ENCODE assay signal across 8 cellular contexts in the genomic region with DNA sequence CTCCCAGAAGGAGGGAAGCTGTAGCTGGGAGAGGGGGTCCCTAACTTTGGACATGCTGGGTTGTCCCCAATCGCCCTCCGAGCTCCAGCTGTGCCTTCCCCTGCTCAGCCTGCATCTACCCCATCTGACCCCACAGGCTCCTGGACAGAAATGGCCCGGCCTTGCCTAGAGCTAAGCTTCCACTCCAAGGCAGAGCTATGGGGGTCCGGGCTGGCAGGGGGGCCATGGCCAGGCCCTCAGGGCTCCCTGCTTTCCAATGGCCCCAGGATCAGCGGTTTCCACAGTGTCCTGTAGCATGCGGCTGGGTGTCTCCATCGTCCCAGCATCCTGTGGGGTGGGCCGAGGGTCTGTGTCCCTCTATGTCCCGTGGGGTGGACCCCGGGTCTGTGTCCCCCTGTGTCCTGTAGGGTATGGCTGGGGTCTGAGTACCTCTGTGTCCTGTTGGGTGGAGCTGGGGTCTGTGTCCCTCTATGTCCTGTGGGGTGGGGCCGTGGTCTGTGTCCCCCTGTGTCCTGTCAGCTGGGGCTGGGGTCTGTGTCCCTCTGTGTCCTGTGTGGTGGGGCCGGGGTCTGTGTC.
DNase-seq lines count a peak whose midpoint lies in the region; ATAC-seq and TF ChIP-seq lines count a peak whose summit lies in the region.

No MANE protein-coding gene starts in this region.

- no peak for ATAC-seq in GM21825 (IDR thresholded peaks at IDR 0.05; ENCODE audit: unreplicated experiment)

- peaks cover 12% of the 10 kb centered on the region for H3F3A ChIP-seq in smooth muscle cell (ENCODE audit: low read depth)

- no peak overlapping the region for H2AFZ ChIP-seq in smooth muscle cell (ENCODE audit: low read depth)

- no peaks in the 10 kb centered on the region for H4K20me1 ChIP-seq in smooth muscle cell (ENCODE audit: low read depth)

- H3K9me3 ChIP-seq in smooth muscle cell (replicated peaks; ENCODE audit: low read depth): no peaks in the 10 kb centered on the region

- H3K27me3 Mint-ChIP-seq in HFFc6 (ENCODE audit: insufficient read depth) (peaks cover 3% of the 10 kb centered on the region; the same call in 1 of the 2 replicates), immature natural killer cell (ENCODE audit: low read depth in 3 of 3) (peaks cover 2 to 13% (median 3%) of the 10 kb centered on the region in 3 donors)
- H3K27me3 Mint-ChIP-seq in activated T-helper 2 cell treated with anti-CD3 and anti-CD28 coated beads, Interferon-gamma antibody, Interleukin-2, Interleukin-4, amounts not matched to agents 10 μg/mL and 5 μg/mL and 100 μg/mL, durations not matched to agents 14 hours and 24 hours and 36 hours (ENCODE audit: low read depth): no peaks in the 10 kb centered on the region

- H3K27ac Mint-ChIP-seq in HFFc6 (peak overlapping the region; percentile 100), immature natural killer cell (peak overlapping the region; percentile 88 to 98 (median 94))
- H3K27ac Mint-ChIP-seq in activated T-helper 2 cell treated with anti-CD3 and anti-CD28 coated beads, Interferon-gamma antibody, Interleukin-2, Interleukin-4, amounts not matched to agents 10 μg/mL and 5 μg/mL and 100 μg/mL, durations not matched to agents 14 hours and 24 hours and 36 hours: peak overlapping the region; percentile 91

- H3K36me3 ChIP-seq in smooth muscle cell (ENCODE audit: low read depth): no peaks in the 10 kb centered on the region

- no peak overlapping the region for H3K4me3 ChIP-seq in smooth muscle cell

- intact Hi-C loops in activated T-helper 2 cell treated with anti-CD3 and anti-CD28 coated beads, Interferon-gamma antibody, Interleukin-2, Interleukin-4, amounts not matched to agents 10 μg/mL and 5 μg/mL and 100 μg/mL, durations not matched to agents 14 hours and 24 hours and 36 hours (cut with micrococcal nuclease): no loop called here

- H3K9me3 Mint-ChIP-seq in HFFc6 (peaks cover 6% of the 10 kb centered on the region; the same call in 1 of the 2 replicates), immature natural killer cell (no peaks in the 10 kb centered on the region)
- no peaks in the 10 kb centered on the region for H3K9me3 Mint-ChIP-seq in activated T-helper 2 cell treated with anti-CD3 and anti-CD28 coated beads, Interferon-gamma antibody, Interleukin-2, Interleukin-4, amounts not matched to agents 10 μg/mL and 5 μg/mL and 100 μg/mL, durations not matched to agents 14 hours and 24 hours and 36 hours

- H3K9ac ChIP-seq in smooth muscle cell (ENCODE audit: low read depth): peak overlapping the region; percentile 93

- H3K79me2 ChIP-seq in smooth muscle cell (ENCODE audit: low read depth): peaks cover 37% of the 10 kb centered on the region

- peaks cover 11% of the 10 kb centered on the region for H3K4me1 ChIP-seq in smooth muscle cell (ENCODE audit: low read depth)

- H3K36me3 Mint-ChIP-seq in HFFc6 (ENCODE audit: low read depth) (0 out of 2 replicates have a peak, but pooled peaks cover 4% of the 10 kb centered on the region), immature natural killer cell (no peaks in the 10 kb centered on the region)
- no peaks in the 10 kb centered on the region for H3K36me3 Mint-ChIP-seq in activated T-helper 2 cell treated with anti-CD3 and anti-CD28 coated beads, Interferon-gamma antibody, Interleukin-2, Interleukin-4, amounts not matched to agents 10 μg/mL and 5 μg/mL and 100 μg/mL, durations not matched to agents 14 hours and 24 hours and 36 hours (ENCODE audit: low read depth)

- 92% methylated on average over 12 of the region's 12 CpGs for WGBS in smooth muscle cell (ENCODE audit: low lambda C conversion rate)

- peak overlapping the region; percentile 75 for H3K4me3 Mint-ChIP-seq in HFFc6
- peak overlapping the region; percentile 58 for H3K4me3 Mint-ChIP-seq in activated T-helper 2 cell treated with anti-CD3 and anti-CD28 coated beads, Interferon-gamma antibody, Interleukin-2, Interleukin-4, amounts not matched to agents 10 μg/mL and 5 μg/mL and 100 μg/mL, durations not matched to agents 14 hours and 24 hours and 36 hours (ENCODE audit: low read depth)
- peak overlapping the region; percentile 83 to 90 (median 87) for H3K4me3 Mint-ChIP-seq in immature natural killer cell

- no peak for DNase-seq in HFFc6
- DNase-seq in activated T-helper 2 cell treated with anti-CD3 and anti-CD28 coated beads, Interferon-gamma antibody, Interleukin-2, Interleukin-4, amounts not matched to agents 10 μg/mL and 5 μg/mL and 100 μg/mL, durations not matched to agents 14 hours and 24 hours and 36 hours (ENCODE audit: low spot score): no peak
- no peak for DNase-seq in immature natural killer cell
- no peak for DNase-seq in smooth muscle cell (lab: John Stamatoyannopoulos, UW; ENCODE audit: unreplicated experiment)
- no peak for DNase-seq in effector CD4-positive, alpha-beta T cell
- DNase-seq in activated CD8-positive, alpha-beta memory T cell treated with anti-CD3 and anti-CD28 coated beads, Interleukin-2, amount 50 U/mL, for 48 hours: no peak
- DNase-seq in T-helper 9 cell: no peak

- no peaks in the 10 kb centered on the region for H3K27me3 ChIP-seq in smooth muscle cell (ENCODE audit: low read depth)

- peak overlapping the region; percentile 56 for H3K4me2 ChIP-seq in smooth muscle cell

- TF ChIP-seq CTCF in HFFc6 (IDR thresholded peaks at IDR 0.05): peak; percentile 4; the same call in 1 of the 2 replicates
- TF ChIP-seq CTCF in smooth muscle cell (IDR thresholded peaks at IDR 0.05; ENCODE audit: borderline replicate concordance, insufficient read depth, poor library complexity, severe bottlenecking): no peak

- H3K4me1 Mint-ChIP-seq in HFFc6 (ENCODE audit: low read depth) (peaks cover 41% of the 10 kb centered on the region), immature natural killer cell (peaks cover 12 to 18% of the 10 kb centered on the region in 2 donors)
- peaks cover 10% of the 10 kb centered on the region for H3K4me1 Mint-ChIP-seq in activated T-helper 2 cell treated with anti-CD3 and anti-CD28 coated beads, Interferon-gamma antibody, Interleukin-2, Interleukin-4, amounts not matched to agents 10 μg/mL and 5 μg/mL and 100 μg/mL, durations not matched to agents 14 hours and 24 hours and 36 hours (ENCODE audit: low read depth)

- peak overlapping the region; percentile 100 for H3K27ac ChIP-seq in smooth muscle cell (ENCODE audit: low read depth)
